ENCODE assay signal across 8 cellular contexts in the genomic region with DNA sequence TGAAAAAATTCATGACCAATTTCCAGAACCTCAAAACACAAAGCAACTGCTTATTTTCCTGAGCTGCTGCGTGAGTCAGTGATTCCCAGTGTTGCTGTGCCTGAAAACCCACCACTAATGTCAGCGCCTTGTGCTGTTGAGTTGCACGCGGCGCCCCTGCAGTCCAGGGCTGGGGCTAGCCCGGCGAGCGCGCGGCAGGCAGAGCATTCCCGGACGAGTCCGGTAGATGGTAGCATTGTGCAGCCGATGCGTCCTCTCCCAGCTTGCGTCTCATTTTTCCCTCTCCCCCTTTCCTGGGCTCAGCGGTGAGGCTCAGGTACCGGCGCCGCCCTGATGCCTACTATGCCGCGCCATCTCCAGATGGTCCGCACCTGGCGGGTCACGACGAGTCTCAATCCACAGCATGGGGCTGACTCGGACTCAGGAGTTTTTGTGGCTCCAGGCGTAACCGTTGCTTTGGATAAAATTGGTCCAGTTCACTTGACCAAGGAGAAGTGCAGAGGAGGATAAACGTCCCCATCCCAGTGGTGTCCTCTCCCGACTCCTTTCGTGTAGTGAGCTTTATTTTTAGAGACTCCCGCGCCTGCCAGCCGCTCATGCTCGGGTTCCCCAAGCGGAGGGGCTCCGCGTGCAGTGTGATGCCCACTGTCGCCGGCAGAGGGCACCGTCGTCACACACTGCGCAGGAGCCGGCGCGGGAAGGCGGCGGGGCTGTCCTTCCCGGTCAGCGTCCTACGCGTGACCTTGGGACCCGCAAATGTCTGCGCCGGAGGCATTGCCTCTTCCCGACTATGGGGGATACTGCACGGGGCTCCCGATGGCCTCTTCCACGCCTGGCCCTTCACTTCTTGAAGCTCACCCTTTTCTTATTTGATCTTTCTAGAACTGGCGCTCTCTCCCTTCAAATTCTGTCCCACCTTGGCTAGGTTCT. TPM values are rescaled to one million over a fixed set of nuclear protein-coding genes. Genes with fewer than 3 reads are reported as not detected.
DNase-seq lines count a peak whose midpoint lies in the region; ATAC-seq, FAIRE-seq and TF ChIP-seq lines count a peak whose summit lies in the region.

No MANE protein-coding gene starts in this region.

- CTCF ChIA-PET in endothelial cell of umbilical vein (lab: Charles Lee): interaction anchor here (0.8 to 6.5 kb wide), 53 partner anchors 8 to 670 kb away, joined by 3 to 67 read pairs (median 6); partner anchors contain the start of genes IGFBP7 and NOA1

- no peaks in the 10 kb centered on the region for H3K9me3 ChIP-seq in endothelial cell of umbilical vein (replicated peaks; ENCODE audit: control insufficient read depth, insufficient read depth, low read length)

- FAIRE-seq in endothelial cell of umbilical vein (lab: Jason Lieb, UNC): peak; percentile 95

- no peaks in the 10 kb centered on the region for H3K9me1 ChIP-seq in endothelial cell of umbilical vein (replicated peaks; ENCODE audit: control insufficient read depth, extremely low read depth, insufficient read depth, low read length)

- peak overlapping the region; percentile 19 to 58 (median 49) for H3K4me3 ChIP-seq in endothelial cell of umbilical vein (replicated peaks in 1 of 3; ENCODE audit: insufficient read depth in 1 of 3, low read depth in 1 of 3, low read length in 3 of 3)

- intact Hi-C loops in endothelial cell of umbilical vein (cut with micrococcal nuclease): loop anchor here (1.0 to 2.0 kb wide), 5 partner anchors 53 to 261 kb away; partner anchors contain the start of gene IGFBP7

- no peaks in the 10 kb centered on the region for H3K4me1 ChIP-seq in endothelial cell of umbilical vein (ENCODE audit: control insufficient read depth, extremely low read depth, insufficient read depth, low read length)

- H3K9ac ChIP-seq in endothelial cell of umbilical vein (replicated peaks; ENCODE audit: extremely low read depth, insufficient read depth, low read length): peak overlapping the region; percentile 76

- peaks cover 15 to 20% of the 10 kb centered on the region in 2 experiments for H3K27me3 ChIP-seq in endothelial cell of umbilical vein (ENCODE audit: control insufficient read depth in 2 of 2, insufficient read depth in 2 of 2, low read length in 2 of 2)

- peak overlapping the region; percentile 79 for H3K4me2 ChIP-seq in endothelial cell of umbilical vein (ENCODE audit: insufficient read depth, low read length)

- H3K79me2 ChIP-seq in endothelial cell of umbilical vein (ENCODE audit: control insufficient read depth, insufficient read depth, low read length): no peaks in the 10 kb centered on the region

- peak; percentile 98 for ATAC-seq in GM21367 (IDR thresholded peaks at IDR 0.05; ENCODE audit: unreplicated experiment)

- DNase-seq in COR-L47 (lab: John Stamatoyannopoulos, UW) (peak; percentile 81), HT-29 (ENCODE audit: low spot score) (peak; percentile 72), NOMO-1 treated with dmso at 0.1 percent for 144 hours (lab: John Stamatoyannopoulos, UW; ENCODE audit: unreplicated experiment) (peak; percentile 63), endothelial cell of umbilical vein (ENCODE audit: low read depth, low spot score) (peak; percentile 95), midbrain (lab: John Stamatoyannopoulos, UW) (peak; percentile 86)
- DNase-seq in activated CD8-positive, alpha-beta memory T cell treated with anti-CD3 and anti-CD28 coated beads, Interleukin-2, amount 50 U/mL, for 48 hours: peak; percentile 91
- DNase-seq in stimulated activated CD8-positive, alpha-beta memory T cell treated with anti-CD3 and anti-CD28 coated beads, Interleukin-15, amount 100 ng/mL, for 4 hours (ENCODE audit: low read depth in 2 of 2): peak; percentile 26 to 41

- H2AFZ ChIP-seq in endothelial cell of umbilical vein (ENCODE audit: low read depth, low read length): peak overlapping the region; percentile 98

- peak overlapping the region; percentile 22 for H3K27ac ChIP-seq in endothelial cell of umbilical vein (ENCODE audit: insufficient read depth, low read depth, low read length)

- dilution Hi-C loops in endothelial cell of umbilical vein (cut with MboI; ENCODE audit: extremely low pct_ligation_motif_present, low sequenced_read_pairs): no loop called here

- H3K36me3 ChIP-seq in endothelial cell of umbilical vein (ENCODE audit: control insufficient read depth in 2 of 2, extremely low read depth in 1 of 2, insufficient read depth in 2 of 2, low read length in 2 of 2): no peaks in the 10 kb centered on the region

- TF ChIP-seq POLR2A in endothelial cell of umbilical vein (IDR thresholded peaks at IDR 0.05; ENCODE audit: low read depth, low read length): no peak

- no peaks in the 10 kb centered on the region for H4K20me1 ChIP-seq in endothelial cell of umbilical vein (replicated peaks; ENCODE audit: control insufficient read depth, extremely low read depth, insufficient read depth, low read length)

- TF ChIP-seq CTCF in endothelial cell of umbilical vein (IDR thresholded peaks at IDR 0.05; ENCODE audit: extremely low read depth in 1 of 2, insufficient read depth in 1 of 2, low read depth in 1 of 2, low read length in 2 of 2): peak; percentile 77 to 98

- no TSS peak for BruUV-seq in endothelial cell of umbilical vein (replicated peaks; lab: Mats Ljungman, UMichigan)

- POLR2A ChIA-PET in endothelial cell of umbilical vein (lab: Charles Lee): interaction anchor here (1.3 kb wide), 1 partner anchor 126 kb away, joined by 3 read pairs; no protein-coding TSS in a partner anchor

TF ChIP-seq in endothelial cell of umbilical vein, 7 proteins besides CTCF, POLR2A, EP300 and RAD21:
- TF ChIP-seq, protein P1, sequence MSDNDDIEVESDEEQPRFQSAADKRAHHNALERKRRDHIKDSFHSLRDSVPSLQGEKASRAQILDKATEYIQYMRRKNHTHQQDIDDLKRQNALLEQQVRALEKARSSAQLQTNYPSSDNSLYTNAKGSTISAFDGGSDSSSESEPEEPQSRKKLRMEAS (IDR thresholded peaks at IDR 0.05; ENCODE audit: insufficient read depth, insufficient read length): no peak
- no peak for TF ChIP-seq GATA2 (IDR thresholded peaks at IDR 0.05; ENCODE audit: insufficient read depth, insufficient read length, low read depth, low read length)
- peak; percentile 47 for TF ChIP-seq EZH2 (IDR thresholded peaks at IDR 0.05; ENCODE audit: borderline replicate concordance, low read depth, low read length, severe bottlenecking)
- no peak for TF ChIP-seq JUN (IDR thresholded peaks at IDR 0.05; ENCODE audit: borderline replicate concordance, insufficient read depth, insufficient read length, low read depth)
- TF ChIP-seq FOS (IDR thresholded peaks at IDR 0.05; ENCODE audit: borderline replicate concordance, insufficient read depth, low read length): peak; percentile 21
- peak; percentile 65 for TF ChIP-seq MYC (IDR thresholded peaks at IDR 0.05; ENCODE audit: low read depth, low read length)
- TF ChIP-seq POLR2AphosphoS5 (IDR thresholded peaks at IDR 0.05; ENCODE audit: insufficient read depth, low read depth, low read length): peak; percentile 61

RNA-seq across cellular contexts. Expression of gene IGFBP7, which starts 53.6 kb away (rescaled TPM):
- total RNA-seq in HT-29 (2014; rRNA removed; shearing (Covaris generic)): not detected in 2 replicates
- 377 and 526 TPM in 2 replicates for total RNA-seq in endothelial cell of umbilical vein
- polyA plus RNA-seq in endothelial cell of umbilical vein: 770 and 1,004 TPM in 2 replicates
- polyA plus RNA-seq in endothelial cell of umbilical vein (2011; cell fraction: cytosol; rRNA removed): 668 and 889 TPM in 2 replicates
- 359 and 408 TPM in 2 replicates for polyA plus RNA-seq in endothelial cell of umbilical vein (2011; cell fraction: nucleus; rRNA removed)
- polyA plus RNA-seq in endothelial cell of umbilical vein (2012): 431 and 488 TPM in 2 replicates
- polyA minus RNA-seq in endothelial cell of umbilical vein: 262 and 334 TPM in 2 replicates
- 3.2 TPM for polyA minus RNA-seq in endothelial cell of umbilical vein (2011; cell fraction: cytosol; rRNA and poly(A)+ RNA removed)
- 73.2 and 129 TPM in 2 replicates for polyA minus RNA-seq in endothelial cell of umbilical vein (2011; cell fraction: nucleus; rRNA and poly(A)+ RNA removed)

Comparison
In these comparisons a context has a peak if more than half of its experiments do, and no peak if none do; other contexts are left out.
1. Peak in every context shown above with its lines: DNase-seq, ATAC-seq, H3K4me3 ChIP-seq and H3K27ac ChIP-seq.
2. DNase-seq: peak in every context shown above with its lines; median percentile 95 in endothelial cell of umbilical vein; 91 in activated CD8-positive, alpha-beta memory T cell treated with anti-CD3 and anti-CD28 coated beads, Interleukin-2, amount 50 U/mL, for 48 hours; 86 in midbrain; 81 in COR-L47; 72 in HT-29; 63 in NOMO-1 treated with dmso at 0.1 percent for 144 hours; 34 in stimulated activated CD8-positive, alpha-beta memory T cell treated with anti-CD3 and anti-CD28 coated beads, Interleukin-15, amount 100 ng/mL, for 4 hours.
3. RNA of gene IGFBP7, which starts 53.6 kb away (total RNA-seq): 377 to 526 TPM in endothelial cell of umbilical vein; not detected in HT-29; every median in the first group is over 100 times any median in the second.